In the genomic region with DNA sequence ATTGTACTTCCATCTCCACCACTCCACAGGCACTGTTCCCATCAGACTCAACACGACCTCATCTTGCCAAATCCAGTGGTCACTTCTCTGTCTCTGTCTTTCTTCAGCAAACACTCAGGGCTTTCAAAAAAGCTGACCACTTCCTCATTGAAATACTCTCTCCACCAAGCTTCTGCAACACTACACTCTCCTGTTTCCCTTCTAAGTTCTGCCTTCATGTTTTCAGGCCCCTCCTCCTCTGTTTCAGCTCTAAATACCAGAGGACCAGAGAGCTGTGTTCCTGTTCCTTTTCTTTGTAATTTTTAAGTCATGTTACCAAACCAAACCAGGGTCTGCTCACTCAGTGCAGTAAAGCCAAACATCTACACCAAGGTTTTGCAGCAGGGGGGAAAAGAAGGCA, we compare ENCODE assay signal across 9 cellular contexts. TPM values are rescaled to one million over a fixed set of nuclear protein-coding genes. Genes with fewer than 3 reads are reported as not detected.
A peak's percentile ranks its signal among the peaks of the same experiment; 100 is the strongest.
DNase-seq lines count a peak whose midpoint lies in the region; ATAC-seq lines count a peak whose summit lies in the region.
"Had no signal": no experiment of that assay in that cellular context is flagged by ENCODE, and none has a peak within 500 bp of the region (broad histone marks: within the 10 kb centered on the region; RNA-seq: fewer than 3 reads in every experiment).

No MANE protein-coding gene starts in this region.

- no peaks in the 10 kb centered on the region for H3K36me3 ChIP-seq in mesendoderm (ENCODE audit: control insufficient read depth, insufficient read depth, low read length)
- H3K36me3 ChIP-seq: suprapubic skin had no signal

- H3K9me3 Mint-ChIP-seq in activated T-helper 17 cell treated with anti-CD3 and anti-CD28 coated beads, Interleukin-2, amount 50 U/mL, for 72 hours: peaks cover 4% of the 10 kb centered on the region

- H2BK15ac ChIP-seq in mesendoderm (replicated peaks; ENCODE audit: low read depth): peak overlapping the region; percentile 43

- H3K4me1 Mint-ChIP-seq in activated T-helper 17 cell treated with anti-CD3 and anti-CD28 coated beads, Interleukin-2, amount 50 U/mL, for 72 hours: no peaks in the 10 kb centered on the region

- H3K56ac ChIP-seq in mesendoderm (ENCODE audit: low read length): peak overlapping the region; percentile 83

- no peak overlapping the region for H3K4me3 ChIP-seq in mesendoderm (ENCODE audit: low read length)
- H3K4me3 ChIP-seq: suprapubic skin had no signal

- H3K27ac ChIP-seq in mesendoderm (ENCODE audit: low read depth, low read length): peak overlapping the region; percentile 20
- H3K27ac ChIP-seq: suprapubic skin had no signal

- H3K79me1 ChIP-seq in mesendoderm (ENCODE audit: low read length): no peaks in the 10 kb centered on the region

- peak overlapping the region; percentile 41 for H3K9ac ChIP-seq in mesendoderm (ENCODE audit: low read length)

- H3K27ac Mint-ChIP-seq in activated T-helper 17 cell treated with anti-CD3 and anti-CD28 coated beads, Interleukin-2, amount 50 U/mL, for 72 hours: no peak overlapping the region

- DNase-seq in CMK (ENCODE audit: low read depth): peak; percentile 15
- peak; percentile 82 for DNase-seq in amniotic epithelial cell (ENCODE audit: low read depth)
- peak; percentile 55 for DNase-seq in mesendoderm
- DNase-seq in NCI-H1417 treated with DMSO at 0.1 percent for 48 hours (lab: John Stamatoyannopoulos, UW): no peak
- DNase-seq in NCI-H2227 (lab: John Stamatoyannopoulos, UW; ENCODE audit: unreplicated experiment): no peak

- peak overlapping the region; percentile 53 for H3K18ac ChIP-seq in mesendoderm (ENCODE audit: low read length)

- peaks cover 23% of the 10 kb centered on the region for H3K4me1 ChIP-seq in mesendoderm (ENCODE audit: control insufficient read depth, low read depth, low read length)

- peak overlapping the region; percentile 29 for H2BK120ac ChIP-seq in mesendoderm (ENCODE audit: low read depth, low read length)

- no peaks in the 10 kb centered on the region for H3K79me2 ChIP-seq in mesendoderm (ENCODE audit: control insufficient read depth, insufficient read depth, low read length)

- no peak overlapping the region for H3K4me3 Mint-ChIP-seq in activated T-helper 17 cell treated with anti-CD3 and anti-CD28 coated beads, Interleukin-2, amount 50 U/mL, for 72 hours

- H3K4me2 ChIP-seq in mesendoderm (ENCODE audit: low read length): no peak overlapping the region

- peaks cover 13% of the 10 kb centered on the region for H3K27me3 Mint-ChIP-seq in activated T-helper 17 cell treated with anti-CD3 and anti-CD28 coated beads, Interleukin-2, amount 50 U/mL, for 72 hours

- no peaks in the 10 kb centered on the region for H3K36me3 Mint-ChIP-seq in activated T-helper 17 cell treated with anti-CD3 and anti-CD28 coated beads, Interleukin-2, amount 50 U/mL, for 72 hours (ENCODE audit: low read depth)

- no peaks in the 10 kb centered on the region for H3K27me3 ChIP-seq in mesendoderm (ENCODE audit: insufficient read depth, low read length, poor library complexity)
- H3K27me3 ChIP-seq: suprapubic skin had no signal

- ATAC-seq in HG03175 (IDR thresholded peaks at IDR 0.05; ENCODE audit: unreplicated experiment) (peak; percentile 58), GM21576 (IDR thresholded peaks at IDR 0.05; ENCODE audit: unreplicated experiment) (no peak)
- ATAC-seq in activated T-helper 17 cell treated with anti-CD3 and anti-CD28 coated beads, Interleukin-2, amount 50 U/mL, for 72 hours (replicated peaks): no peak

- H3K23ac ChIP-seq in mesendoderm (ENCODE audit: low read length): no peak overlapping the region

- no peak overlapping the region for H2AK5ac ChIP-seq in mesendoderm (ENCODE audit: low read length)

- no CpG with 5 or more reads among the region's 1 CpG for WGBS in mesendoderm (ENCODE audit: extremely low coverage, insufficient coverage, low lambda C conversion rate)

- H4K8ac ChIP-seq in mesendoderm (ENCODE audit: low read depth, low read length): no peak overlapping the region

- H4K5ac ChIP-seq in mesendoderm (ENCODE audit: low read length): no peak overlapping the region

- peak overlapping the region; percentile 95 for H2BK5ac ChIP-seq in mesendoderm (ENCODE audit: low read length)

- no peak overlapping the region for H3K4ac ChIP-seq in mesendoderm (ENCODE audit: low read depth, low read length)

RNA-seq across cellular contexts. Expression of a gene that starts 33.8 kb away (rescaled TPM):
- polyA plus RNA-seq in mesendoderm (2013, experiment 1 of 2): 0.67 TPM
- polyA plus RNA-seq in mesendoderm (2013, experiment 2 of 2): 0.59 TPM
- total RNA-seq in activated T-helper 17 cell treated with anti-CD3 and anti-CD28 coated beads, Interleukin-2, amount 50 U/mL, for 72 hours: not detected

Comparison
In these comparisons a context has a peak if more than half of its experiments do, and no peak if none do; other contexts are left out.
1. DNase-seq: peak in CMK (single experiment), amniotic epithelial cell (single experiment) and mesendoderm (single experiment); none in NCI-H1417 treated with DMSO at 0.1 percent for 48 hours (single experiment) and NCI-H2227 (single experiment).